22 cellular contexts compared by ENCODE assay signal in genomic region chr4:152095701-152096070, GRCh38.
DNase-seq lines count a peak whose midpoint lies in the region; ATAC-seq and FAIRE-seq lines count a peak whose summit lies in the region.
"Had no signal": no experiment of that assay in that cellular context is flagged by ENCODE, and none has a peak within 500 bp of the region (broad histone marks: within the 10 kb centered on the region; RNA-seq: fewer than 3 reads in every experiment).

No MANE protein-coding gene starts in this region.

- POLR2A ChIA-PET in naive thymus-derived CD8-positive, alpha-beta T cell (lab: Charles Lee), result interaction anchor here (1.0 to 2.0 kb wide), 2 partner anchors 16 to 23 kb away, joined by 3 to 6 read pairs; no protein-coding TSS in a partner anchor

- ATAC-seq in activated T-cell treated with anti-CD3 and anti-CD28 coated beads, Interleukin-2, amount 50 U/mL, for 72 hours (replicated peaks in 1 of 2), result peak in 1 of 2 donors; percentile 34
- ATAC-seq in activated T-helper 17 cell treated with anti-CD3 and anti-CD28 coated beads, Interleukin-2, amount 50 U/mL, for 72 hours (replicated peaks), result peak; percentile 1
- no peak for ATAC-seq in naive thymus-derived CD8-positive, alpha-beta T cell
- ATAC-seq in GM21786 (IDR thresholded peaks at IDR 0.05; ENCODE audit: unreplicated experiment), result no peak
- ATAC-seq: activated CD8-positive, alpha-beta memory T cell treated with anti-CD3 and anti-CD28 coated beads, Interleukin-2, amount 10 ng/mL, durations not matched to agents 7 days and 5 days; esophagus mucosa; HCT116; left ventricle myocardium superior had no signal

- peak overlapping the region in 1 of 2 donors; percentile 13 for H3K4me3 Mint-ChIP-seq in activated T-cell treated with anti-CD3 and anti-CD28 coated beads, Interleukin-2, amount 50 U/mL, for 72 hours
- no peak overlapping the region for H3K4me3 Mint-ChIP-seq in activated T-helper 17 cell treated with anti-CD3 and anti-CD28 coated beads, Interleukin-2, amount 50 U/mL, for 72 hours
- peak overlapping the region in 4 of 10 donors; percentile 48 to 64 (median 58) for H3K4me3 Mint-ChIP-seq in naive thymus-derived CD8-positive, alpha-beta T cell
- H3K4me3 Mint-ChIP-seq: activated CD8-positive, alpha-beta memory T cell treated with anti-CD3 and anti-CD28 coated beads, Interleukin-2, amount 10 ng/mL, durations not matched to agents 7 days and 5 days; activated naive CD8-positive, alpha-beta T cell; dendritic cell treated with granulocyte-macrophage colony-stimulating factor and Interleukin-4, amounts not matched to agents 40 ng/mL and 50 ng/mL, for 4 days had no signal

- peaks cover 1 to 2% of the 10 kb centered on the region in 2 donors for H3K9me3 Mint-ChIP-seq in activated T-cell treated with anti-CD3 and anti-CD28 coated beads, Interleukin-2, amount 50 U/mL, for 72 hours
- H3K9me3 Mint-ChIP-seq in activated T-helper 17 cell treated with anti-CD3 and anti-CD28 coated beads, Interleukin-2, amount 50 U/mL, for 72 hours, result no peaks in the 10 kb centered on the region
- peaks cover 0 to 2% (median 0%) of the 10 kb centered on the region in 9 donors for H3K9me3 Mint-ChIP-seq in naive thymus-derived CD8-positive, alpha-beta T cell

- peak overlapping the region; percentile 45 for H3K27ac Mint-ChIP-seq in activated T-cell treated with anti-CD3 and anti-CD28 coated beads, Interleukin-2, amount 50 U/mL, for 72 hours
- peak overlapping the region; percentile 75 for H3K27ac Mint-ChIP-seq in activated T-helper 17 cell treated with anti-CD3 and anti-CD28 coated beads, Interleukin-2, amount 50 U/mL, for 72 hours
- peak overlapping the region; percentile 78 to 100 (median 98) for H3K27ac Mint-ChIP-seq in naive thymus-derived CD8-positive, alpha-beta T cell
- H3K27ac Mint-ChIP-seq: dendritic cell treated with granulocyte-macrophage colony-stimulating factor and Interleukin-4, amounts not matched to agents 40 ng/mL and 50 ng/mL, for 4 days had no signal

- DNase-seq in activated T-cell treated with anti-CD3 and anti-CD28 coated beads, Interleukin-2, amount 50 U/mL, for 72 hours, result no peak
- DNase-seq in activated T-cell treated with anti-CD3 and anti-CD28 coated beads, Interleukin-2, amount 50 U/mL, for 1 hour, result no peak
- DNase-seq in ELR (ENCODE audit: low read depth), result peak; percentile 24
- DNase-seq in naive thymus-derived CD8-positive, alpha-beta T cell, result no peak
- no peak for DNase-seq in NCI-H82 treated with DMSO at 0.1 percent for 48 hours (lab: John Stamatoyannopoulos, UW; ENCODE audit: unreplicated experiment)
- DNase-seq in urothelium cell line (ENCODE audit: low spot score), result no peak
- DNase-seq: Kasumi-1; left ventricle myocardium superior; NCI-H1436 treated with DMSO at 0.1 percent for 48 hours; NCI-H2171 treated with DMSO at 0.1 percent for 48 hours; small intestine; stimulated activated CD4-positive, alpha-beta T cell treated with anti-CD3 and anti-CD28 coated beads, Interleukin-4, amount 100 ng/mL, for 4 hours; stimulated activated CD8-positive, alpha-beta memory T cell treated with anti-CD3 and anti-CD28 coated beads, Interleukin-4, amount 100 ng/mL, for 48 hours; testis had no signal

- no peak for FAIRE-seq in urothelium cell line (lab: Jason Lieb, UNC)
- FAIRE-seq: GM19239, small intestine had no signal

- peaks cover 0 to under 1% of the 10 kb centered on the region in 2 donors for H3K36me3 Mint-ChIP-seq in activated T-cell treated with anti-CD3 and anti-CD28 coated beads, Interleukin-2, amount 50 U/mL, for 72 hours (ENCODE audit: insufficient read depth in 2 of 2)
- H3K36me3 Mint-ChIP-seq in activated T-helper 17 cell treated with anti-CD3 and anti-CD28 coated beads, Interleukin-2, amount 50 U/mL, for 72 hours (ENCODE audit: low read depth), result peaks cover 3% of the 10 kb centered on the region
- H3K36me3 Mint-ChIP-seq in naive thymus-derived CD8-positive, alpha-beta T cell, result no peaks in the 10 kb centered on the region
- H3K36me3 Mint-ChIP-seq: activated naive CD8-positive, alpha-beta T cell had no signal

- H3K4me1 Mint-ChIP-seq in activated T-cell treated with anti-CD3 and anti-CD28 coated beads, Interleukin-2, amount 50 U/mL, for 72 hours (ENCODE audit: low read depth), result peaks cover 76% of the 10 kb centered on the region
- H3K4me1 Mint-ChIP-seq in activated T-helper 17 cell treated with anti-CD3 and anti-CD28 coated beads, Interleukin-2, amount 50 U/mL, for 72 hours, result peaks cover 45% of the 10 kb centered on the region
- peaks cover 48 to 92% (median 74%) of the 10 kb centered on the region in 4 donors for H3K4me1 Mint-ChIP-seq in naive thymus-derived CD8-positive, alpha-beta T cell

- H3K27me3 Mint-ChIP-seq in activated T-cell treated with anti-CD3 and anti-CD28 coated beads, Interleukin-2, amount 50 U/mL, for 72 hours (ENCODE audit: low read depth), result no peaks in the 10 kb centered on the region
- no peaks in the 10 kb centered on the region for H3K27me3 Mint-ChIP-seq in activated T-helper 17 cell treated with anti-CD3 and anti-CD28 coated beads, Interleukin-2, amount 50 U/mL, for 72 hours
- no peaks in the 10 kb centered on the region for H3K27me3 Mint-ChIP-seq in naive thymus-derived CD8-positive, alpha-beta T cell
- H3K27me3 Mint-ChIP-seq: activated CD8-positive, alpha-beta memory T cell treated with anti-CD3 and anti-CD28 coated beads, Interleukin-2, amount 10 ng/mL, durations not matched to agents 7 days and 5 days; activated naive CD8-positive, alpha-beta T cell; dendritic cell treated with granulocyte-macrophage colony-stimulating factor and Interleukin-4, amounts not matched to agents 40 ng/mL and 50 ng/mL, for 4 days had no signal

Comparison
In these comparisons a context has a peak if more than half of its experiments do, and no peak if none do; other contexts are left out.
1. H3K27ac Mint-ChIP-seq: peak in every context shown above with its lines; median percentile 98 in naive thymus-derived CD8-positive, alpha-beta T cell; 75 in activated T-helper 17 cell treated with anti-CD3 and anti-CD28 coated beads, Interleukin-2, amount 50 U/mL, for 72 hours; 45 in activated T-cell treated with anti-CD3 and anti-CD28 coated beads, Interleukin-2, amount 50 U/mL, for 72 hours.